9 cellular contexts compared by ENCODE assay signal in genomic region chr12:88242161-88242925, GRCh38.
A peak's percentile ranks its signal among the peaks of the same experiment; 100 is the strongest.
DNase-seq lines count a peak whose midpoint lies in the region; ATAC-seq and TF ChIP-seq lines count a peak whose summit lies in the region.
"Had no signal": no experiment of that assay in that cellular context is flagged by ENCODE, and none has a peak within 500 bp of the region (broad histone marks: within the 10 kb centered on the region; RNA-seq: fewer than 3 reads in every experiment).

No MANE protein-coding gene starts in this region.

- ATAC-seq in HG03039 (IDR thresholded peaks at IDR 0.05; ENCODE audit: unreplicated experiment) (no peak), GM18517 (IDR thresholded peaks at IDR 0.05; ENCODE audit: unreplicated experiment) (no peak)

- H3K36me3 Mint-ChIP-seq in activated T-cell treated with anti-CD3 and anti-CD28 coated beads, Interleukin-2, amount 50 U/mL, for 24 hours (ENCODE audit: low read depth) = peaks cover 4% of the 10 kb centered on the region

- intact Hi-C loops in esophagus squamous epithelium (cut with DNase I) = no loop called here

- H3K4me3 ChIP-seq in esophagus squamous epithelium = no peak overlapping the region
- no peak overlapping the region for H3K4me3 ChIP-seq in suprapubic skin

- WGBS in esophagus squamous epithelium, 2 donors = 15 to 26% methylated on average over 2 of the region's 2 CpGs
- 54% methylated on average over 2 of the region's 2 CpGs for WGBS in suprapubic skin

- H3K4me3 Mint-ChIP-seq in activated T-cell treated with anti-CD3 and anti-CD28 coated beads, Interleukin-2, amount 50 U/mL, for 24 hours = no peak overlapping the region

- TF ChIP-seq POLR2A in esophagus squamous epithelium (IDR thresholded peaks at IDR 0.05) (no peak), suprapubic skin (IDR thresholded peaks at IDR 0.05) (no peak)

- H3K27me3 ChIP-seq in esophagus squamous epithelium (no peaks in the 10 kb centered on the region), suprapubic skin (no peaks in the 10 kb centered on the region)

- no peak for TF ChIP-seq EP300 in suprapubic skin (IDR thresholded peaks at IDR 0.05)

- peaks cover 12% of the 10 kb centered on the region for H3K27me3 Mint-ChIP-seq in activated T-cell treated with anti-CD3 and anti-CD28 coated beads, Interleukin-2, amount 50 U/mL, for 24 hours

- H3K27ac Mint-ChIP-seq in activated T-cell treated with anti-CD3 and anti-CD28 coated beads, Interleukin-2, amount 50 U/mL, for 24 hours = peak overlapping the region; percentile 97

- peaks cover 37% of the 10 kb centered on the region for H3K4me1 Mint-ChIP-seq in activated T-cell treated with anti-CD3 and anti-CD28 coated beads, Interleukin-2, amount 50 U/mL, for 24 hours (ENCODE audit: low read depth)

- TF ChIP-seq CTCF in esophagus squamous epithelium (IDR thresholded peaks at IDR 0.05) (no peak), suprapubic skin (IDR thresholded peaks at IDR 0.05) (no peak)

- H3K4me1 ChIP-seq in esophagus squamous epithelium (peaks cover 0 to 25% (median 4%) of the 10 kb centered on the region in 3 donors), suprapubic skin (peaks cover 4% of the 10 kb centered on the region)

- H3K9me3 Mint-ChIP-seq in activated T-cell treated with anti-CD3 and anti-CD28 coated beads, Interleukin-2, amount 50 U/mL, for 24 hours = peaks cover 11% of the 10 kb centered on the region

- H3K36me3 ChIP-seq in esophagus squamous epithelium (no peaks in the 10 kb centered on the region), suprapubic skin (no peaks in the 10 kb centered on the region)

- H3K27ac ChIP-seq in esophagus squamous epithelium (peak overlapping the region in 3 of 4 donors; percentile 14 to 57 (median 39)), suprapubic skin (peak overlapping the region; percentile 60)

- no peak for DNase-seq in activated T-cell treated with anti-CD3 and anti-CD28 coated beads, Interleukin-2, amount 50 U/mL, for 24 hours
- no peak for DNase-seq in activated T-cell treated with anti-CD3 and anti-CD28 coated beads for 4 hours
- DNase-seq in NCI-H460 (ENCODE audit: extremely low read depth, low read depth) = peak; percentile 70
- DNase-seq in esophagus squamous epithelium (lab: John Stamatoyannopoulos, UW) = no peak
- no peak for DNase-seq in suprapubic skin (ENCODE audit: low spot score in 2 of 2)
- no peak for DNase-seq in NCI-H526 (lab: John Stamatoyannopoulos, UW)
- DNase-seq: DND-41 had no signal

- H3K9me3 ChIP-seq in esophagus squamous epithelium (no peaks in the 10 kb centered on the region), suprapubic skin (no peaks in the 10 kb centered on the region)
